Comparison of ENCODE assay signal across 1 cellular context in genomic region chr11:43690929-43691328, GRCh38.
TF ChIP-seq lines count a peak whose summit lies in the region.

No MANE protein-coding gene starts in this region.

TF ChIP-seq in GM12878, 131 proteins besides CTCF, POLR2A, EP300 and RAD21:
- TF ChIP-seq SPI1 (IDR thresholded peaks at IDR 0.05; ENCODE audit: borderline replicate concordance, insufficient read depth, low read depth, low read length) (peak; percentile 61; the same call in 1 of the 2 replicates), STAT1 (conservative IDR thresholded peaks at IDR 0.05) (no peak), ZZZ3 (IDR thresholded peaks at IDR 0.05; ENCODE audit: control insufficient read depth, insufficient read length, low read depth) (no peak), EED (IDR thresholded peaks at IDR 0.05; ENCODE audit: low read depth) (no peak), ZBTB4 (CRISPR knock-in tag; IDR thresholded peaks at IDR 0.05) (no peak)
